20 cellular contexts compared by ENCODE assay signal in the genomic region with DNA sequence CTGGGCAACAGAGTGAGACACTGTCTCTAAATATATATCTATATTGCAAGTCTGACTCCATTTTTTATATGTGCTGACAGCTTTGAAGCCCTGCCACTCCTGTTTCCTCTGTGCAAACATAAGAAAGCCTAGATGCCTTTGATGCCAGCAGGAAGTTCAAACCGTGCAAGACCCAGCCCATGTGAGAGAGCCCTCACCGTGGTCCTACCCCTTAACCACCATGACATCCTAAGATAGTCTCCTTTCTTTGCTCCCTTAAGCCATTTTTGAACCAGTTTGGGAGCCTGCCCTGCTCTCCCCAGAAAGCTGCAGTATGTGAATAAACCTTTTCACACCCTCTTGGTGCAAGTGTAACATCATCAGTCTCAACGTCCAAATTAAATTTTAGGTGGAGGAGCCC. TPM values are rescaled to one million over a fixed set of nuclear protein-coding genes. Genes with fewer than 3 reads are reported as not detected.
DNase-seq lines count a peak whose midpoint lies in the region; TF ChIP-seq lines count a peak whose summit lies in the region.
"Had no signal": no experiment of that assay in that cellular context is flagged by ENCODE, and none has a peak within 500 bp of the region (broad histone marks: within the 10 kb centered on the region; RNA-seq: fewer than 3 reads in every experiment).

No MANE protein-coding gene starts in this region.

- H3K4me3 ChIP-seq in BLaER1 (no peak overlapping the region), DOHH2 (ENCODE audit: low read length) (no peak overlapping the region)
- H3K4me3 ChIP-seq: heart left ventricle, psoas muscle had no signal

- H3K27me3 ChIP-seq in BLaER1: no peaks in the 10 kb centered on the region
- no peaks in the 10 kb centered on the region for H3K27me3 ChIP-seq in DOHH2 (ENCODE audit: control insufficient read depth, low read length)
- H3K27me3 ChIP-seq: heart left ventricle had no signal

- H3K27ac Mint-ChIP-seq in activated CD4-positive, alpha-beta T cell treated with anti-CD3 and anti-CD28 coated beads, Interleukin-2, amount 10 ng/mL, durations not matched to agents 7 days and 5 days: no peak overlapping the region

- no peak for TF ChIP-seq CTCF in DOHH2 (IDR thresholded peaks at IDR 0.05; ENCODE audit: low read depth, low read length, poor library complexity, severe bottlenecking)

- H3K27ac ChIP-seq in BLaER1 (no peak overlapping the region), DOHH2 (ENCODE audit: low read depth, low read length) (no peak overlapping the region)
- H3K27ac ChIP-seq: C4-2B, heart left ventricle, neutrophil, psoas muscle had no signal

- no peak overlapping the region for H3K4me3 Mint-ChIP-seq in activated CD4-positive, alpha-beta T cell treated with anti-CD3 and anti-CD28 coated beads, Interleukin-2, amount 10 ng/mL, durations not matched to agents 7 days and 5 days

- POLR2A ChIA-PET in activated CD4-positive, alpha-beta T cell treated with anti-CD3 and anti-CD28 coated beads, Interleukin-2, amount 10 ng/mL, durations not matched to agents 7 days and 5 days (lab: Charles Lee): no interaction called here

- H4K20me1 ChIP-seq in BLaER1 (no peaks in the 10 kb centered on the region), DOHH2 (ENCODE audit: control insufficient read depth, insufficient read depth, low read depth, low read length) (no peaks in the 10 kb centered on the region)

- peaks cover 15% of the 10 kb centered on the region for H3K79me2 ChIP-seq in DOHH2 (ENCODE audit: control insufficient read depth, low read length)

- peak; percentile 77 for DNase-seq in activated CD4-positive, alpha-beta T cell treated with anti-CD3 and anti-CD28 coated beads, Interleukin-2, amount 10 ng/mL, durations not matched to agents 7 days and 5 days
- DNase-seq in activated CD4-positive, alpha-beta T cell treated with anti-CD3 and anti-CD28 coated beads for 4 hours: no peak
- DNase-seq in activated CD4-positive, alpha-beta T cell treated with anti-CD3 and anti-CD28 coated beads, Interleukin-2, amount 50 U/mL, for 1 hour: peak; percentile 36
- DNase-seq in hepatic stellate cell (ENCODE audit: low spot score) (no peak), NCI-H226 (no peak), SIG-M5 treated with dmso at 0.1 percent for 504 hours (lab: John Stamatoyannopoulos, UW; ENCODE audit: unreplicated experiment) (no peak)
- DNase-seq: aorta, caudate nucleus, dermis blood vessel endothelial cell, DMS 273 treated with DMSO at 0.1 percent for 48 hours, GF-D8, heart left ventricle, left cardiac atrium, NCI-H1417 treated with DMSO at 0.1 percent for 48 hours, psoas muscle, SW 1271 had no signal

- H3K9me3 Mint-ChIP-seq in activated CD4-positive, alpha-beta T cell treated with anti-CD3 and anti-CD28 coated beads, Interleukin-2, amount 10 ng/mL, durations not matched to agents 7 days and 5 days: no peaks in the 10 kb centered on the region

- peaks cover 40% of the 10 kb centered on the region for H3K4me1 ChIP-seq in BLaER1
- H3K4me1 ChIP-seq in DOHH2 (ENCODE audit: control insufficient read depth, low read length): peaks cover 73% of the 10 kb centered on the region

- H3K4me1 Mint-ChIP-seq in activated CD4-positive, alpha-beta T cell treated with anti-CD3 and anti-CD28 coated beads, Interleukin-2, amount 10 ng/mL, durations not matched to agents 7 days and 5 days: peaks cover 23% of the 10 kb centered on the region

- CTCF ChIA-PET in activated CD4-positive, alpha-beta T cell treated with anti-CD3 and anti-CD28 coated beads, Interleukin-2, amount 10 ng/mL, durations not matched to agents 7 days and 5 days (lab: Charles Lee): interaction anchor here (1.1 to 6.7 kb wide), 3 partner anchors 9 to 106 kb away, joined by 4 to 47 read pairs (median 4); no protein-coding TSS in a partner anchor

- no peaks in the 10 kb centered on the region for H3K9me2 ChIP-seq in DOHH2 (replicated peaks; ENCODE audit: control insufficient read depth, low read length)

- H3K9me3 ChIP-seq in BLaER1 (no peaks in the 10 kb centered on the region), DOHH2 (ENCODE audit: control insufficient read depth, insufficient read depth, low read length) (no peaks in the 10 kb centered on the region)
- H3K9me3 ChIP-seq: heart left ventricle, neutrophil, psoas muscle had no signal

- peaks cover 28% of the 10 kb centered on the region for H3F3A ChIP-seq in DOHH2 (ENCODE audit: control insufficient read depth, insufficient read depth)

- peak overlapping the region; percentile 44 for H3K4me2 ChIP-seq in BLaER1
- H3K4me2 ChIP-seq in DOHH2 (ENCODE audit: low read length): peak overlapping the region; percentile 71; the same call in 1 of the 2 replicates

- H3K36me3 ChIP-seq in BLaER1 (no peaks in the 10 kb centered on the region), DOHH2 (ENCODE audit: control insufficient read depth, low read length) (peaks cover 9% of the 10 kb centered on the region; the same call in 1 of the 2 replicates)
- H3K36me3 ChIP-seq: heart left ventricle, neutrophil had no signal

- no peaks in the 10 kb centered on the region for H3K36me3 Mint-ChIP-seq in activated CD4-positive, alpha-beta T cell treated with anti-CD3 and anti-CD28 coated beads, Interleukin-2, amount 10 ng/mL, durations not matched to agents 7 days and 5 days (ENCODE audit: low read depth)

- H3K9ac ChIP-seq in BLaER1: no peak overlapping the region

- no peaks in the 10 kb centered on the region for H3K27me3 Mint-ChIP-seq in activated CD4-positive, alpha-beta T cell treated with anti-CD3 and anti-CD28 coated beads, Interleukin-2, amount 10 ng/mL, durations not matched to agents 7 days and 5 days

RNA-seq across cellular contexts. Expression of a gene that starts 3.7 kb away (rescaled TPM):
- total RNA-seq in activated CD4-positive, alpha-beta T cell treated with anti-CD3 and anti-CD28 coated beads, Interleukin-2, amount 10 ng/mL, durations not matched to agents 7 days and 5 days: 10 to 100 TPM; 17.7 to 19.1 TPM

Comparison
In these comparisons a context has a peak if more than half of its experiments do, and no peak if none do; other contexts are left out.
1. DNase-seq: peak in activated CD4-positive, alpha-beta T cell treated with anti-CD3 and anti-CD28 coated beads, Interleukin-2, amount 10 ng/mL, durations not matched to agents 7 days and 5 days (single experiment) and activated CD4-positive, alpha-beta T cell treated with anti-CD3 and anti-CD28 coated beads, Interleukin-2, amount 50 U/mL, for 1 hour (single experiment); none in activated CD4-positive, alpha-beta T cell treated with anti-CD3 and anti-CD28 coated beads for 4 hours (0 of 2), hepatic stellate cell (single experiment), NCI-H226 (single experiment) and SIG-M5 treated with dmso at 0.1 percent for 504 hours (single experiment).